ENCODE assay signal across 2 cellular contexts in genomic region chr2:21070322-21071257, GRCh38.
TF ChIP-seq lines count a peak whose summit lies in the region.

No MANE protein-coding gene starts in this region.

TF ChIP-seq in GM23338, 12 proteins besides CTCF, POLR2A, EP300 and RAD21:
- no peak for TF ChIP-seq REST (IDR thresholded peaks at IDR 0.05; ENCODE audit: unreplicated experiment)
- no peak for TF ChIP-seq POLR2AphosphoS5 (IDR thresholded peaks at IDR 0.05; ENCODE audit: low read depth)

TF ChIP-seq in K562, 482 proteins besides CTCF, POLR2A, EP300 and RAD21:
- TF ChIP-seq NR2F6 (CRISPR knock-in tag; IDR thresholded peaks at IDR 0.05) (no peak), RBM39 (optimal IDR thresholded peaks at IDR 0.05; ENCODE audit: low read depth, low read length) (no peak), EGR1 (conservative IDR thresholded peaks at IDR 0.05) (no peak), FOSL1 (tag; conservative IDR thresholded peaks at IDR 0.05) (peak; percentile 47; the same call in 1 of the 2 replicates), ZSCAN29 (IDR thresholded peaks at IDR 0.05) (no peak), ZNF23 (CRISPR knock-in tag; IDR thresholded peaks at IDR 0.05) (no peak), BRD9 (IDR thresholded peaks at IDR 0.05; ENCODE audit: low read depth, partially characterized antibody) (no peak), ZNF717 (CRISPR knock-in tag; IDR thresholded peaks at IDR 0.05) (no peak), NR4A1 (CRISPR knock-in tag; IDR thresholded peaks at IDR 0.05) (no peak), NR4A1 (tag; IDR thresholded peaks at IDR 0.05) (no peak), HNRNPUL1 (IDR thresholded peaks at IDR 0.05; ENCODE audit: low read length) (no peak), FOXA3 (CRISPR knock-in tag; conservative IDR thresholded peaks at IDR 0.05 in 1 of 2, IDR thresholded peaks at IDR 0.05 in 1 of 2) (peak in 1 of 2 experiments; percentile 46; a peak in 1 of 4 replicates), ZNF551 (CRISPR knock-in tag; IDR thresholded peaks at IDR 0.05) (no peak), NCOA4 (IDR thresholded peaks at IDR 0.05; ENCODE audit: partially characterized antibody) (no peak), HDAC1 (IDR thresholded peaks at IDR 0.05) (no peak), ZNF79 (CRISPR knock-in tag; IDR thresholded peaks at IDR 0.05; ENCODE audit: low read depth) (no peak)
